8 cellular contexts compared by ENCODE assay signal in the genomic region with DNA sequence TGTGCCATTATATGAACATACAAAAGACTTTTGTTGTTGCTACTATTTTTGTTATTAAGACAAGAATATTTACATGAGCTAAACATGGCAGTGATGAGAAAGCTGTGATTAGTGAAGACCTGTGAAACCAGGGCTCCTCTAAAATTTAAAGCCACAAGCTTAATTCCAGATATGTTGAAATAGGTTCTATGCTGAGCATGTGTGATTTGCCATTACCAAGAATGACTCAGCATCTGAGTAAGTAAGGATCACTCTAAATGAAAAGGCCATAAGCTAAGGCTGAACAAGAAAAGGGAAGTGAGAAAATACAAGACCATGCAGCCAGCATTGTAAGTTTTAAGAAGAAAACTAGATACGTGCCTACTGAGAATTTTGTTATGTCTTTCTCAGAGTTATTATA.
DNase-seq lines count a peak whose midpoint lies in the region; ATAC-seq and TF ChIP-seq lines count a peak whose summit lies in the region.

No MANE protein-coding gene starts in this region.

- ATAC-seq in GM18870 (IDR thresholded peaks at IDR 0.05; ENCODE audit: unreplicated experiment) (peak; percentile 100), HG03045 (IDR thresholded peaks at IDR 0.05; ENCODE audit: unreplicated experiment) (peak; percentile 100), Panc1 (no peak), left cardiac atrium (peak; percentile 63 to 83)

- H3K27me3 ChIP-seq in Panc1 (ENCODE audit: control insufficient read depth, insufficient read depth, low read length): no peaks in the 10 kb centered on the region

- BruUV-seq in Panc1 (replicated peaks; lab: Mats Ljungman, UMichigan): no TSS peak

- H3K27me3 Mint-ChIP-seq in activated naive CD4-positive, alpha-beta T cell treated with anti-CD3 and anti-CD28 coated beads, Interleukin-2, amount 10 ng/mL, durations not matched to agents 7 days and 5 days: no peaks in the 10 kb centered on the region

- no peak overlapping the region for H3K4me3 Mint-ChIP-seq in activated naive CD4-positive, alpha-beta T cell treated with anti-CD3 and anti-CD28 coated beads, Interleukin-2, amount 10 ng/mL, durations not matched to agents 7 days and 5 days

- in situ Hi-C loops in Panc1 (cut with HindIII; ENCODE audit: low pct_unique_long_range_greater_than_20kb, low sequenced_read_pairs): no loop called here

- no peak for TF ChIP-seq CTCF in AG04449 (IDR thresholded peaks at IDR 0.05; ENCODE audit: insufficient read depth, low read length, missing control alignments)
- TF ChIP-seq CTCF in Panc1 (IDR thresholded peaks at IDR 0.05): no peak

- no peak overlapping the region for H3K4me3 ChIP-seq in AG04449 (ENCODE audit: low read depth, low read length)
- no peak overlapping the region for H3K4me3 ChIP-seq in Panc1 (ENCODE audit: low read depth in 2 of 2, low read length in 2 of 2)

- H3K36me3 ChIP-seq in Panc1 (ENCODE audit: control insufficient read depth, insufficient read depth, low read length): no peaks in the 10 kb centered on the region

- H3K27ac Mint-ChIP-seq in activated naive CD4-positive, alpha-beta T cell treated with anti-CD3 and anti-CD28 coated beads, Interleukin-2, amount 10 ng/mL, durations not matched to agents 7 days and 5 days: no peak overlapping the region

- CTCF ChIA-PET in AG04449 (lab: Yijun Ruan, JAX) (interaction anchor here (1.4 kb wide), 1 partner anchor 19 kb away, joined by 4 read pairs; no protein-coding TSS in a partner anchor), Panc1 (lab: Charles Lee) (no interaction called here)
- CTCF ChIA-PET in activated naive CD4-positive, alpha-beta T cell treated with anti-CD3 and anti-CD28 coated beads, Interleukin-2, amount 10 ng/mL, durations not matched to agents 7 days and 5 days (lab: Charles Lee): no interaction called here

- DNase-seq in AG04449 (ENCODE audit: low read depth, low spot score): peak; percentile 74
- DNase-seq in Panc1 (ENCODE audit: low read depth, low spot score): peak; percentile 2
- no peak for DNase-seq in left cardiac atrium
- DNase-seq in activated naive CD4-positive, alpha-beta T cell treated with anti-CD3 and anti-CD28 coated beads, Interleukin-2, amount 10 ng/mL, durations not matched to agents 7 days and 5 days: no peak
- no peak for DNase-seq in midbrain (lab: John Stamatoyannopoulos, UW)
- no peak for DNase-seq in NCI-H510A (lab: John Stamatoyannopoulos, UW)

- H3K27ac ChIP-seq in Panc1 (ENCODE audit: low read length): no peak overlapping the region

- POLR2A ChIA-PET in AG04449 (lab: Yijun Ruan, JAX): interaction anchor here (0.6 to 1.6 kb wide), 3 partner anchors 9 to 17 kb away, joined by 3 to 4 read pairs (median 3); no protein-coding TSS in a partner anchor
- POLR2A ChIA-PET in Panc1 (lab: Charles Lee): no interaction called here

- no peaks in the 10 kb centered on the region for H3K9me3 Mint-ChIP-seq in activated naive CD4-positive, alpha-beta T cell treated with anti-CD3 and anti-CD28 coated beads, Interleukin-2, amount 10 ng/mL, durations not matched to agents 7 days and 5 days

- no peaks in the 10 kb centered on the region for H3K9me3 ChIP-seq in Panc1 (ENCODE audit: control insufficient read depth, insufficient read depth, low read depth, low read length)

- intact Hi-C loops in Panc1 (cut with micrococcal nuclease; ENCODE audit: unreplicated experiment): no loop called here
- intact Hi-C loops in left cardiac atrium (cut with DNase I): no loop called here

- no peaks in the 10 kb centered on the region for H3K36me3 Mint-ChIP-seq in activated naive CD4-positive, alpha-beta T cell treated with anti-CD3 and anti-CD28 coated beads, Interleukin-2, amount 10 ng/mL, durations not matched to agents 7 days and 5 days

- H3K4me1 Mint-ChIP-seq in activated naive CD4-positive, alpha-beta T cell treated with anti-CD3 and anti-CD28 coated beads, Interleukin-2, amount 10 ng/mL, durations not matched to agents 7 days and 5 days: no peaks in the 10 kb centered on the region

- H3K4me1 ChIP-seq in Panc1 (ENCODE audit: control insufficient read depth, insufficient read depth, low read length): no peaks in the 10 kb centered on the region

Comparison
In these comparisons a context has a peak if more than half of its experiments do, and no peak if none do; other contexts are left out.
1. DNase-seq: peak in AG04449 (single experiment) and Panc1 (single experiment); none in left cardiac atrium (single experiment), activated naive CD4-positive, alpha-beta T cell treated with anti-CD3 and anti-CD28 coated beads, Interleukin-2, amount 10 ng/mL, durations not matched to agents 7 days and 5 days (single experiment), midbrain (single experiment) and NCI-H510A (single experiment).